9 cellular contexts compared by ENCODE assay signal in genomic region chr4:30720021-30720655, GRCh38. TPM values are rescaled to one million over a fixed set of nuclear protein-coding genes. Genes with fewer than 3 reads are reported as not detected.
DNase-seq lines count a peak whose midpoint lies in the region; ATAC-seq and TF ChIP-seq lines count a peak whose summit lies in the region.
"Had no signal": no experiment of that assay in that cellular context is flagged by ENCODE, and none has a peak within 500 bp of the region (broad histone marks: within the 10 kb centered on the region; RNA-seq: fewer than 3 reads in every experiment).

A gene with protein sequence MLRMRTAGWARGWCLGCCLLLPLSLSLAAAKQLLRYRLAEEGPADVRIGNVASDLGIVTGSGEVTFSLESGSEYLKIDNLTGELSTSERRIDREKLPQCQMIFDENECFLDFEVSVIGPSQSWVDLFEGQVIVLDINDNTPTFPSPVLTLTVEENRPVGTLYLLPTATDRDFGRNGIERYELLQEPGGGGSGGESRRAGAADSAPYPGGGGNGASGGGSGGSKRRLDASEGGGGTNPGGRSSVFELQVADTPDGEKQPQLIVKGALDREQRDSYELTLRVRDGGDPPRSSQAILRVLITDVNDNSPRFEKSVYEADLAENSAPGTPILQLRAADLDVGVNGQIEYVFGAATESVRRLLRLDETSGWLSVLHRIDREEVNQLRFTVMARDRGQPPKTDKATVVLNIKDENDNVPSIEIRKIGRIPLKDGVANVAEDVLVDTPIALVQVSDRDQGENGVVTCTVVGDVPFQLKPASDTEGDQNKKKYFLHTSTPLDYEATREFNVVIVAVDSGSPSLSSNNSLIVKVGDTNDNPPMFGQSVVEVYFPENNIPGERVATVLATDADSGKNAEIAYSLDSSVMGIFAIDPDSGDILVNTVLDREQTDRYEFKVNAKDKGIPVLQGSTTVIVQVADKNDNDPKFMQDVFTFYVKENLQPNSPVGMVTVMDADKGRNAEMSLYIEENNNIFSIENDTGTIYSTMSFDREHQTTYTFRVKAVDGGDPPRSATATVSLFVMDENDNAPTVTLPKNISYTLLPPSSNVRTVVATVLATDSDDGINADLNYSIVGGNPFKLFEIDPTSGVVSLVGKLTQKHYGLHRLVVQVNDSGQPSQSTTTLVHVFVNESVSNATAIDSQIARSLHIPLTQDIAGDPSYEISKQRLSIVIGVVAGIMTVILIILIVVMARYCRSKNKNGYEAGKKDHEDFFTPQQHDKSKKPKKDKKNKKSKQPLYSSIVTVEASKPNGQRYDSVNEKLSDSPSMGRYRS (N-terminal part only) (plus strand): TSS chr4:30720369. CDS start chr4:30721423, 1,054 bp downstream.

- H3K79me2 ChIP-seq in parathyroid adenoma: no peaks in the 10 kb centered on the region

- H3K36me3 ChIP-seq in parathyroid adenoma (ENCODE audit: control insufficient read depth, insufficient read depth, low read length): no peaks in the 10 kb centered on the region

- DNase-seq in DMS53 (lab: John Stamatoyannopoulos, UW) (peak; percentile 88), Kasumi-1 (lab: John Stamatoyannopoulos, UW) (peak; percentile 56 to 63), amniotic epithelial cell (ENCODE audit: low read depth) (peak; percentile 87), left ventricle myocardium superior (peak; percentile 37), DMS153 (lab: John Stamatoyannopoulos, UW) (no peak)

- H3K9me3 ChIP-seq in parathyroid adenoma (ENCODE audit: control insufficient read depth, low read length): no peaks in the 10 kb centered on the region

- H3K4me1 ChIP-seq in parathyroid adenoma: no peaks in the 10 kb centered on the region

- H3K9ac ChIP-seq in parathyroid adenoma: no peak within 1 kb of the TSS

- intact Hi-C loops in left ventricle myocardium superior (cut with micrococcal nuclease): no loop called here

- peak within 1 kb of the TSS; percentile 48 for H3K4me3 ChIP-seq in parathyroid adenoma (ENCODE audit: low read depth, low read length)

- ATAC-seq in left ventricle myocardium superior (peak; percentile 55), HG03135 (IDR thresholded peaks at IDR 0.05; ENCODE audit: unreplicated experiment) (no peak), GM18873 (IDR thresholded peaks at IDR 0.05; ENCODE audit: low FRiP score, unreplicated experiment) (no peak)

- TF ChIP-seq CTCF in parathyroid adenoma (IDR thresholded peaks at IDR 0.05): no peak

- H3K27me3 ChIP-seq in parathyroid adenoma (ENCODE audit: control insufficient read depth, insufficient read depth, low read length): no peaks in the 10 kb centered on the region

- no peak within 1 kb of the TSS for H3K27ac ChIP-seq in parathyroid adenoma

- H3K4me2 ChIP-seq in parathyroid adenoma (ENCODE audit: low read length): peak within 1 kb of the TSS; percentile 90

- no peak within 1 kb of the TSS for H2AFZ ChIP-seq in parathyroid adenoma

RNA-seq across cellular contexts. Expression of the gene that starts here (rescaled TPM):
- 53.4 TPM for total RNA-seq in left ventricle myocardium superior
- total RNA-seq: T-helper 1 cell treated with Interleukin-12 subunit alpha and Interleukin-12 subunit beta and Interleukin-4 antibody, amounts not matched to agents 30 ng/mL and 1 ng/mL, for 36 hours had no signal
